In the genomic region with DNA sequence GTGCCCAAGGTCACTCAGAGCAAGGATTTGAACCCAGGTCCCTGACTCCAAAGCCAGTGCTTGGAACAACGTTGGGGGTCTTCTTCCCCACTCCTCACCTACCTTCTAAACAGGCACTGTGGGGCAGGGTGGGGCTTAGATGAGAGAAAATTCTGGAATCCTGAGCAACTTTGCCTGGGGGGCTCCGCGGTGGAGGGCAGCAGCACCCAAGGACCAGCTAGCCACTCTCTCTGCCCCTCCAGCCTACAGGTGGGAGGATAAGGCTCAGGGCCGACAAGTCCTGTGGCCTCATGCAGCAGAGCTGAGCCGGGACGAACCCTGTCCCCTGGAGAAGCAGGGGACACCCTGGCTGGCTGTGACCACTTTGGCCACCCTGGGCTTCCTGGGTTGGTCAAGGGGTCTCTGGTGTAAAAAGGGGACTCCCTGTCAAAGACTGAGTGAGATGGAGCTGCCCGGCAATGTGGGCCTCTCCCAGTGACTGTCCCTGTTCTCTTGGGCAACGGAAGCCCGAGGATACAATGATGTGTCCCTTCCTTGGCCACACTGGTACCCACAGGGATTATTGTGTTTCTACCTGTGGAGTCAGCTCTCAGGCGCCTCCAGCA, we compare ENCODE assay signal across 15 cellular contexts. TPM values are rescaled to one million over a fixed set of nuclear protein-coding genes. Genes with fewer than 3 reads are reported as not detected.
DNase-seq lines count a peak whose midpoint lies in the region; ATAC-seq, FAIRE-seq and TF ChIP-seq lines count a peak whose summit lies in the region.
"Had no signal": no experiment of that assay in that cellular context is flagged by ENCODE, and none has a peak within 500 bp of the region (broad histone marks: within the 10 kb centered on the region; RNA-seq: fewer than 3 reads in every experiment).

No MANE protein-coding gene starts in this region.

- no peak for FAIRE-seq in kidney (lab: Jason Lieb, UNC)
- FAIRE-seq: A549, GM18507 had no signal

- ATAC-seq in RWPE2 (ENCODE audit: low read depth) (no peak), upper lobe of right lung (no peak), HG02588 (IDR thresholded peaks at IDR 0.05; ENCODE audit: unreplicated experiment) (no peak)

- intact Hi-C loops in kidney (cut with DNase I) (no loop called here), upper lobe of right lung (cut with DNase I) (no loop called here)

- no peaks in the 10 kb centered on the region for H3K4me1 ChIP-seq in RWPE2 (ENCODE audit: insufficient read depth, poor library complexity, severe bottlenecking)
- no peaks in the 10 kb centered on the region for H3K4me1 ChIP-seq in kidney (ENCODE audit: control insufficient read depth in 1 of 2, insufficient read depth in 1 of 2, low read depth in 1 of 2, low read length in 2 of 2)
- H3K4me1 ChIP-seq in upper lobe of right lung, result no peaks in the 10 kb centered on the region
- H3K4me1 ChIP-seq: A549, Caco-2 had no signal

- H3K27me3 ChIP-seq in RWPE2 (ENCODE audit: insufficient read depth, poor library complexity, severe bottlenecking) (no peaks in the 10 kb centered on the region), upper lobe of right lung (no peaks in the 10 kb centered on the region)
- H3K27me3 ChIP-seq: BE2C had no signal

- no peaks in the 10 kb centered on the region for H3K36me3 ChIP-seq in RWPE2 (ENCODE audit: low read depth)
- no peaks in the 10 kb centered on the region for H3K36me3 ChIP-seq in kidney (ENCODE audit: control insufficient read depth in 1 of 2, insufficient read depth in 2 of 2, low read length in 2 of 2)
- H3K36me3 ChIP-seq in upper lobe of right lung, result no peaks in the 10 kb centered on the region
- H3K36me3 ChIP-seq: BE2C had no signal

- H3K27ac ChIP-seq in RWPE2 (ENCODE audit: poor library complexity, severe bottlenecking) (no peak overlapping the region), kidney (ENCODE audit: low read depth in 2 of 2, low read length in 2 of 2) (no peak overlapping the region), upper lobe of right lung (no peak overlapping the region)
- H3K27ac ChIP-seq: A549, C4-2B had no signal

- DNase-seq in GM13976 (ENCODE audit: low spot score) (peak; percentile 24), RWPE2 (ENCODE audit: low spot score) (peak; percentile 32), kidney (peak; percentile 54), upper lobe of right lung (peak; percentile 52), NCI-H1092 treated with DMSO at 0.1 percent for 48 hours (lab: John Stamatoyannopoulos, UW) (no peak)
- no peak for DNase-seq in activated CD4-positive, alpha-beta T cell treated with anti-CD3 and anti-CD28 coated beads, Interleukin-2, amount 50 U/mL, for 48 hours
- DNase-seq: Caco-2, DND-41, GDM1 had no signal

- TF ChIP-seq CTCF in GM13976 (IDR thresholded peaks at IDR 0.05; ENCODE audit: borderline replicate concordance, control extremely low read depth, extremely low read depth, insufficient read depth, missing control alignments) (no peak), RWPE2 (IDR thresholded peaks at IDR 0.05; ENCODE audit: poor library complexity, severe bottlenecking) (no peak), kidney (IDR thresholded peaks at IDR 0.05; ENCODE audit: borderline replicate concordance, extremely low read depth, insufficient read depth) (no peak), upper lobe of right lung (IDR thresholded peaks at IDR 0.05) (no peak)

- H3K4me3 ChIP-seq in RWPE2 (ENCODE audit: severe bottlenecking) (no peak overlapping the region), kidney (ENCODE audit: low read length in 2 of 2) (no peak overlapping the region), upper lobe of right lung (no peak overlapping the region)
- H3K4me3 ChIP-seq: A549 had no signal

- in situ Hi-C loops in GM13976 (cut with MboI; ENCODE audit: low sequenced_read_pairs, unreplicated experiment), result no loop called here

- H3K9ac ChIP-seq in kidney (ENCODE audit: low read length in 2 of 2), result no peak overlapping the region

- no peaks in the 10 kb centered on the region for H3K9me3 ChIP-seq in RWPE2 (ENCODE audit: severe bottlenecking)
- no peaks in the 10 kb centered on the region for H3K9me3 ChIP-seq in kidney (ENCODE audit: control insufficient read depth in 1 of 2, low read length in 2 of 2)
- no peaks in the 10 kb centered on the region for H3K9me3 ChIP-seq in upper lobe of right lung
- H3K9me3 ChIP-seq: A549, BE2C, Caco-2 had no signal

RNA-seq across cellular contexts. Expression of gene CEL, which starts 26.5 kb away (rescaled TPM):
- total RNA-seq in kidney, result 1.0 TPM
- polyA plus RNA-seq in kidney (ENCODE audit: insufficient read depth, low read depth, low replicate concordance), result 16.7 TPM
- 0.75 TPM for total RNA-seq in upper lobe of right lung
- polyA plus RNA-seq: CD8-positive, alpha-beta memory T cell had no signal

RNA-seq across cellular contexts. Expression of gene RALGDS, which starts 32.8 kb away (rescaled TPM):
- total RNA-seq in kidney (43.3 TPM), upper lobe of right lung (66.3 TPM)
- 13.0 TPM for polyA plus RNA-seq in kidney (ENCODE audit: insufficient read depth, low read depth, low replicate concordance)

RNA-seq across cellular contexts. Expression of gene GTF3C5, which starts 57.5 kb away (rescaled TPM):
- total RNA-seq in kidney (47.7 TPM), upper lobe of right lung (41.7 TPM)
- 38.0 TPM for polyA plus RNA-seq in kidney (ENCODE audit: insufficient read depth, low read depth, low replicate concordance)

Comparison
In these comparisons a context has a peak if more than half of its experiments do, and no peak if none do; other contexts are left out.
1. DNase-seq: peak in GM13976 (single experiment), RWPE2 (single experiment), kidney (single experiment) and upper lobe of right lung (single experiment); none in NCI-H1092 treated with DMSO at 0.1 percent for 48 hours (single experiment) and activated CD4-positive, alpha-beta T cell treated with anti-CD3 and anti-CD28 coated beads, Interleukin-2, amount 50 U/mL, for 48 hours (0 of 2).